ENCODE assay signal across 8 cellular contexts in the genomic region with DNA sequence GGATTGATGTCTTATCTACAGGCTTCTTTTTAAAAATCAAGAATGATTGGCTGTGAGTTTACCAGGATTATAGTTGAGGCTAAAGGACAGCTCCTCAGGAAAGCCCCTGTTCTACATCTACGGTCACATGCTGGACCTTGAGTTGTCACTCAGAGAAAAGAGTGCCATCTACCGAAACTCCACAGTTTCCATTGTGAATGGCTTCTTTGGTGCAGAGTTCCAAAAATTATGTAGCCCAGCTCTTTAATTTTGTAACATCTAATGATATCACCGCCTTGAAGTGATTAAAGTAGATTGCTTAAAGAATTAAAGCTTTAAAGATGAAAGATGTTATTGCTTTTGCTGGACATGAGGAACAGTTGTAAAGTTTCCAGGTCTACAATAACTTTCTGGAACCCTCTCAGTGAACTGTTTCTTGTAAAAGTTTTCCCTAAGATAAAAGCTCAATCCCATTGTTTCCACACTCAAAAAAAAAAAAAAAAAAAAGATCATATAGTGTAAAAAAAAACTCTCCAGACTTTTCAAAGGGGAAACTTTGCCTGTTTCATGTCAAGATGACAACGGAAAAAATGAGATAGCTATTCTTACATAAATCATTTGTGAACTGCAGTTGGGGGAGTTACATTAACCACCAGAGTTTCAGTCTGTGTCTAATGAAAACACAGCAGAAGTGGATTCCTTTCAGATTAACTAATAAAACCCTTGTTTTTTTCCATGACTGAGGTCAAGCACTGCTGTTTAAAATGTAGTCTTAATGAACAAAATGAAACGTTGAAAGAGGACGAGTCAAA. TPM values are rescaled to one million over a fixed set of nuclear protein-coding genes. Genes with fewer than 3 reads are reported as not detected.
DNase-seq lines count a peak whose midpoint lies in the region; ATAC-seq, FAIRE-seq and TF ChIP-seq lines count a peak whose summit lies in the region.

No MANE protein-coding gene starts in this region.

- no peak overlapping the region for H2BK12ac ChIP-seq in H9 (ENCODE audit: insufficient read length, low read depth, low read length)

- H2BK5ac ChIP-seq in H9 (ENCODE audit: insufficient read length, low read length), result no peak overlapping the region

- FAIRE-seq in endothelial cell of umbilical vein (lab: Jason Lieb, UNC) (peak; percentile 53), pancreas (lab: Jason Lieb, UNC) (peak; percentile 95)

- no peaks in the 10 kb centered on the region for H3K9me3 Mint-ChIP-seq in H9

- no peak overlapping the region for H3K56ac ChIP-seq in H9 (ENCODE audit: insufficient read length, low read depth, low read length)

- CTCF ChIA-PET in endothelial cell of umbilical vein (lab: Charles Lee), result interaction anchor here (0.5 to 6.6 kb wide), 22 partner anchors 8 to 1366 kb away, joined by 3 to 185 read pairs (median 4); no protein-coding TSS in a partner anchor

- no peak overlapping the region for H3K27ac ChIP-seq in H9 (ENCODE audit: insufficient read length, low read depth, low read length)
- no peak overlapping the region for H3K27ac ChIP-seq in MM.1S (ENCODE audit: low read length)
- peak overlapping the region; percentile 12 for H3K27ac ChIP-seq in endothelial cell of umbilical vein (ENCODE audit: insufficient read depth, low read depth, low read length)
- H3K27ac ChIP-seq in pancreas, result peak overlapping the region in 2 of 4 donors; percentile 28 to 30

- no peaks in the 10 kb centered on the region for H3K79me1 ChIP-seq in H9 (ENCODE audit: insufficient read depth, low read depth, low read length, poor library complexity, severe bottlenecking)

- H2BK15ac ChIP-seq in H9 (ENCODE audit: low read depth, low read length), result no peak overlapping the region

- TF ChIP-seq POLR2A in endothelial cell of umbilical vein (IDR thresholded peaks at IDR 0.05; ENCODE audit: low read depth, low read length), result no peak

- H3K79me2 ChIP-seq in H9 (ENCODE audit: insufficient read depth, low read length) (no peaks in the 10 kb centered on the region), MM.1S (ENCODE audit: low read length) (no peaks in the 10 kb centered on the region), endothelial cell of umbilical vein (ENCODE audit: control insufficient read depth, insufficient read depth, low read length) (no peaks in the 10 kb centered on the region)

- BruUV-seq in endothelial cell of umbilical vein (replicated peaks; lab: Mats Ljungman, UMichigan), result no TSS peak

- TF ChIP-seq CTCF in H9 (conservative IDR thresholded peaks at IDR 0.05), result peak; percentile 40; the same call in 2 of the 3 replicates
- TF ChIP-seq CTCF in MM.1S (IDR thresholded peaks at IDR 0.05; ENCODE audit: low read length), result peak; percentile 14; the same call in 1 of the 2 replicates
- TF ChIP-seq CTCF in endothelial cell of umbilical vein (IDR thresholded peaks at IDR 0.05; ENCODE audit: extremely low read depth in 1 of 2, insufficient read depth in 1 of 2, low read depth in 1 of 2, low read length in 2 of 2), result peak; percentile 16 to 25
- TF ChIP-seq CTCF in pancreas (IDR thresholded peaks at IDR 0.05), result no peak

- no peak overlapping the region for H3K4me3 Mint-ChIP-seq in H9

- H3K4me1 Mint-ChIP-seq in H9, result peaks cover 4% of the 10 kb centered on the region in 2 experiments; a peak in 3 of 4 replicates

- H3K9me3 ChIP-seq in H9 (ENCODE audit: control insufficient read depth, low read depth, low read length), result no peaks in the 10 kb centered on the region
- no peaks in the 10 kb centered on the region for H3K9me3 ChIP-seq in MM.1S (replicated peaks; ENCODE audit: insufficient read depth, low read length)
- no peaks in the 10 kb centered on the region for H3K9me3 ChIP-seq in endothelial cell of umbilical vein (replicated peaks; ENCODE audit: control insufficient read depth, insufficient read depth, low read length)
- no peaks in the 10 kb centered on the region for H3K9me3 ChIP-seq in pancreas

- no peak overlapping the region for H3K4ac ChIP-seq in H9 (ENCODE audit: low read depth, low read length)

- no peak overlapping the region for H2AK5ac ChIP-seq in H9 (ENCODE audit: insufficient read length, low read length)

- H3K36me3 Mint-ChIP-seq in H9 (ENCODE audit: insufficient read depth in 1 of 3, low read depth in 3 of 3), result no peaks in the 10 kb centered on the region

- no peak overlapping the region; a peak in 1 of 7 replicates for H3K27ac Mint-ChIP-seq in H9

- no peaks in the 10 kb centered on the region for H4K20me1 ChIP-seq in H9 (ENCODE audit: control insufficient read depth, insufficient read depth, insufficient read length)
- no peaks in the 10 kb centered on the region for H4K20me1 ChIP-seq in MM.1S (ENCODE audit: insufficient read depth, low read length)
- no peaks in the 10 kb centered on the region for H4K20me1 ChIP-seq in endothelial cell of umbilical vein (replicated peaks; ENCODE audit: control insufficient read depth, extremely low read depth, insufficient read depth, low read length)

- H2AFZ ChIP-seq in H9 (ENCODE audit: low read length) (no peak overlapping the region), MM.1S (ENCODE audit: low read length) (no peak overlapping the region), endothelial cell of umbilical vein (ENCODE audit: low read depth, low read length) (peak overlapping the region; percentile 96)

- H3K4me2 ChIP-seq in H9 (ENCODE audit: insufficient read depth, insufficient read length, low read length), result no peak overlapping the region
- peak overlapping the region; percentile 8; the same call in 1 of the 2 replicates for H3K4me2 ChIP-seq in MM.1S (ENCODE audit: low read depth, low read length)
- peak overlapping the region; percentile 89 for H3K4me2 ChIP-seq in endothelial cell of umbilical vein (ENCODE audit: insufficient read depth, low read length)

- ATAC-seq in GM18519 (IDR thresholded peaks at IDR 0.05; ENCODE audit: low FRiP score, unreplicated experiment), result peak; percentile 59
- ATAC-seq in pancreas, result peak in 3 of 4 donors; percentile 76 to 84 (median 80)

- H3K4me1 ChIP-seq in H9 (ENCODE audit: insufficient read depth, low read length) (no peaks in the 10 kb centered on the region; the same call in 1 of the 2 replicates), MM.1S (ENCODE audit: low read length) (no peaks in the 10 kb centered on the region), endothelial cell of umbilical vein (ENCODE audit: control insufficient read depth, extremely low read depth, insufficient read depth, low read length) (peaks cover 23% of the 10 kb centered on the region), pancreas (no peaks in the 10 kb centered on the region)

- H3K9ac ChIP-seq in H9 (ENCODE audit: extremely low read depth, insufficient read length, low read length), result no peak overlapping the region
- H3K9ac ChIP-seq in MM.1S (ENCODE audit: low read length), result no peak overlapping the region
- peak overlapping the region; percentile 38 for H3K9ac ChIP-seq in endothelial cell of umbilical vein (replicated peaks; ENCODE audit: extremely low read depth, insufficient read depth, low read length)

- dilution Hi-C loops in endothelial cell of umbilical vein (cut with MboI; ENCODE audit: extremely low pct_ligation_motif_present, low sequenced_read_pairs), result no loop called here

- H3K27me3 Mint-ChIP-seq in H9 (ENCODE audit: low read depth), result no peaks in the 10 kb centered on the region

- H3K23me2 ChIP-seq in H9 (ENCODE audit: insufficient read length, low read depth, low read length, poor library complexity, severe bottlenecking), result no peaks in the 10 kb centered on the region

- H3T11ph ChIP-seq in H9 (ENCODE audit: low read length), result no peak overlapping the region

- H3K18ac ChIP-seq in H9 (ENCODE audit: insufficient read length, low read depth, low read length), result no peak overlapping the region

- no peak overlapping the region for H4K91ac ChIP-seq in H9 (ENCODE audit: insufficient read length, low read depth, low read length)

- H3K9me2 ChIP-seq in MM.1S (replicated peaks; ENCODE audit: insufficient read depth, low read length), result no peaks in the 10 kb centered on the region

- no peak overlapping the region for H3K23ac ChIP-seq in H9 (ENCODE audit: insufficient read length, low read depth, low read length)

- no peak overlapping the region for H4K5ac ChIP-seq in H9 (ENCODE audit: insufficient read length, low read depth, low read length)

- no peak overlapping the region for H2BK120ac ChIP-seq in H9 (ENCODE audit: low read depth, low read length, poor library complexity, severe bottlenecking)

- no peak overlapping the region for H2BK20ac ChIP-seq in H9 (ENCODE audit: low read depth, low read length, poor library complexity, severe bottlenecking)

- no peaks in the 10 kb centered on the region for H3K9me1 ChIP-seq in endothelial cell of umbilical vein (replicated peaks; ENCODE audit: control insufficient read depth, extremely low read depth, insufficient read depth, low read length)

- H3F3A ChIP-seq in MM.1S (ENCODE audit: insufficient read depth, low read length), result no peaks in the 10 kb centered on the region

- H3K4me3 ChIP-seq in MM.1S (ENCODE audit: low read length) (no peak overlapping the region), endothelial cell of umbilical vein (replicated peaks in 1 of 3; ENCODE audit: insufficient read depth in 1 of 3, low read depth in 1 of 3, low read length in 3 of 3) (peak overlapping the region in 1 of 3 experiments; percentile 13), pancreas (no peak overlapping the region)

- H4K8ac ChIP-seq in H9 (replicated peaks; ENCODE audit: insufficient read length, low read depth, low read length), result no peak overlapping the region

- intact Hi-C loops in endothelial cell of umbilical vein (cut with micrococcal nuclease) (loop anchor here (2.0 to 5.0 kb wide), 3 partner anchors 336 to 436 kb away; no protein-coding TSS in a partner anchor), pancreas (cut with DNase I) (loop anchor here in 1 of 3 donors (5.0 kb wide), 1 partner anchor 451 kb away; no protein-coding TSS in a partner anchor)

- H3K14ac ChIP-seq in H9 (ENCODE audit: insufficient read depth, low read length), result no peak overlapping the region

- POLR2A ChIA-PET in endothelial cell of umbilical vein (lab: Charles Lee), result interaction anchor here (0.7 kb wide), 1 partner anchor 8 kb away, joined by 3 read pairs; no protein-coding TSS in a partner anchor

- H3K27me3 ChIP-seq in H9 (ENCODE audit: insufficient read depth, low read length) (no peaks in the 10 kb centered on the region), MM.1S (replicated peaks; ENCODE audit: insufficient read depth, low read length) (no peaks in the 10 kb centered on the region), endothelial cell of umbilical vein (ENCODE audit: control insufficient read depth in 2 of 2, insufficient read depth in 2 of 2, low read length in 2 of 2) (no peaks in the 10 kb centered on the region), pancreas (no peaks in the 10 kb centered on the region)

- no peaks in the 10 kb centered on the region for H3K36me3 ChIP-seq in MM.1S (replicated peaks; ENCODE audit: insufficient read depth, low read length)
- no peaks in the 10 kb centered on the region for H3K36me3 ChIP-seq in endothelial cell of umbilical vein (ENCODE audit: control insufficient read depth in 2 of 2, extremely low read depth in 1 of 2, insufficient read depth in 2 of 2, low read length in 2 of 2)
- H3K36me3 ChIP-seq in pancreas, result no peaks in the 10 kb centered on the region

- DNase-seq in H9, result peak; percentile 26
- peak; percentile 49 for DNase-seq in MM.1S
- DNase-seq in endothelial cell of umbilical vein (ENCODE audit: low read depth, low spot score), result peak; percentile 86
- DNase-seq in pancreas, result peak in 1 of 6 donors; percentile 46
- no peak for DNase-seq in SW480 (ENCODE audit: low spot score)
- no peak for DNase-seq in middle frontal gyrus (ENCODE audit: extremely low spot score, low spot score)
- DNase-seq in D341Med (ENCODE audit: low spot score), result no peak

- WGBS in H9 (ENCODE audit: extremely low coverage, insufficient read length, low lambda C conversion rate), result no CpG with 5 or more reads among the region's 6 CpGs
- 24 to 28% methylated on average over 6 of the region's 6 CpGs for WGBS in pancreas, 2 donors

RNA-seq across cellular contexts. Expression of a gene that starts 4.3 kb away (rescaled TPM):
- total RNA-seq in H9 (2021) (not detected in 2 replicates), endothelial cell of umbilical vein (1.3 and 8.7 TPM in 2 replicates), pancreas (100 to 1,000 TPM in 2 of 6 donors, 10 to 100 TPM in 4; 10.6 to 746 (median 37.7) TPM)
- polyA plus RNA-seq in endothelial cell of umbilical vein (2.1 and 2.3 TPM in 2 replicates), pancreas (10 to 100 TPM; 10.8 to 16.7 TPM)
- 1.4 and 1.5 TPM in 2 replicates for polyA plus RNA-seq in endothelial cell of umbilical vein (2011; cell fraction: cytosol; rRNA removed)
- polyA plus RNA-seq in endothelial cell of umbilical vein (2011; cell fraction: nucleus; rRNA removed), result 3.7 and 4.2 TPM in 2 replicates
- polyA plus RNA-seq in endothelial cell of umbilical vein (2012), result 0.55 and 0.85 TPM in 2 replicates
- polyA minus RNA-seq in endothelial cell of umbilical vein, result 4.4 and 5.5 TPM in 2 replicates
- not detected for polyA minus RNA-seq in endothelial cell of umbilical vein (2011; cell fraction: cytosol; rRNA and poly(A)+ RNA removed)
- polyA minus RNA-seq in endothelial cell of umbilical vein (2011; cell fraction: nucleus; rRNA and poly(A)+ RNA removed), result 2.3 and 2.4 TPM in 2 replicates

Comparison
In these comparisons a context has a peak if more than half of its experiments do, and no peak if none do; other contexts are left out.
1. DNase-seq: peak in H9 (single experiment), MM.1S (single experiment) and endothelial cell of umbilical vein (single experiment); none in SW480 (single experiment), middle frontal gyrus (single experiment) and D341Med (single experiment).
2. CTCF ChIP-seq: peak in H9 (single experiment), MM.1S (single experiment) and endothelial cell of umbilical vein (2 of 2); none in pancreas (0 of 4).